In genomic region chr9:137500666-137501397, GRCh38 we compare ENCODE assay signal across 26 cellular contexts. TPM values are rescaled to one million over a fixed set of nuclear protein-coding genes. Genes with fewer than 3 reads are reported as not detected.
"Had no signal": no experiment of that assay in that cellular context is flagged by ENCODE, and none has a peak within 500 bp of the region (broad histone marks: within the 10 kb centered on the region; RNA-seq: fewer than 3 reads in every experiment).

No MANE protein-coding gene starts in this region.

- H3K4me1 Mint-ChIP-seq: nephron progenitor cell had no signal

- H3K27ac ChIP-seq: dorsolateral prefrontal cortex, epithelial cell of prostate, gastrocnemius medialis, lower lobe of right lung, ovary, psoas muscle, sigmoid colon, testis, tibial artery had no signal

- H3K27me3 Mint-ChIP-seq: naive thymus-derived CD8-positive, alpha-beta T cell; stimulated activated memory B cell treated with anti-CD40 and anti-IgM and Interleukin-4, amounts not matched to agents 10 μg/mL and 1 μg/mL and 100 μg/mL, for 72 hours had no signal

- H3K9me3 ChIP-seq: gastrocnemius medialis, lower lobe of right lung, ovary, psoas muscle, sigmoid colon, testis, tibial artery had no signal

- H3K4me1 ChIP-seq: gastrocnemius medialis, lower lobe of right lung, psoas muscle, sigmoid colon, testis, tibial artery had no signal

- H3K36me3 Mint-ChIP-seq: type B pancreatic cell had no signal

- DNase-seq: dorsolateral prefrontal cortex; effector CD4-positive, alpha-beta T cell; foreskin fibroblast; gastrocnemius medialis; left ventricle myocardium superior; lower lobe of right lung; naive thymus-derived CD8-positive, alpha-beta T cell; nephron progenitor cell; occipital lobe; ovary; right cardiac atrium; sigmoid colon; stimulated activated CD4-positive, alpha-beta T cell treated with anti-CD3 and anti-CD28 coated beads, Interleukin-4, amount 100 ng/mL, for 4 hours; stimulated activated naive CD8-positive, alpha-beta T cell treated with anti-CD3 and anti-CD28 coated beads, Interleukin-15, Interleukin-2, amounts not matched to agents 100 U/mL and 50 U/mL, for 24 hours; substantia nigra; testis; tibial artery had no signal

- H3K36me3 ChIP-seq: lower lobe of right lung, ovary had no signal

- ATAC-seq: esophagus mucosa; gastrocnemius medialis; left ventricle myocardium superior; naive thymus-derived CD8-positive, alpha-beta T cell; psoas muscle; right cardiac atrium; stimulated activated memory B cell treated with anti-CD40 and anti-IgM and Interleukin-4, amounts not matched to agents 10 μg/mL and 1 μg/mL and 100 μg/mL, for 72 hours; stimulated activated naive CD8-positive, alpha-beta T cell treated with anti-CD3 and anti-CD28 coated beads, Interleukin-15, Interleukin-2, amounts not matched to agents 100 U/mL and 50 U/mL, for 24 hours had no signal

- H3K4me3 Mint-ChIP-seq: nephron progenitor cell; stimulated activated memory B cell treated with anti-CD40 and anti-IgM and Interleukin-4, amounts not matched to agents 10 μg/mL and 1 μg/mL and 100 μg/mL, for 72 hours had no signal

- H3K4me3 ChIP-seq: dorsolateral prefrontal cortex, gastrocnemius medialis, lower lobe of right lung, ovary, psoas muscle, sigmoid colon, testis, tibial artery had no signal

- H3K27me3 ChIP-seq: dorsolateral prefrontal cortex, gastrocnemius medialis, ovary, sigmoid colon, testis, tibial artery had no signal

RNA-seq across cellular contexts. Expression of gene ENTPD8, which starts 59.7 kb away (rescaled TPM):
- total RNA-seq: esophagus mucosa; left ventricle myocardium superior; mesenteric fat pad; naive thymus-derived CD8-positive, alpha-beta T cell; psoas muscle; right cardiac atrium; skeletal muscle tissue had no signal
- polyA plus RNA-seq: keratinocyte; naive thymus-derived CD8-positive, alpha-beta T cell; right cardiac atrium; urinary bladder had no signal
